In the genomic region with DNA sequence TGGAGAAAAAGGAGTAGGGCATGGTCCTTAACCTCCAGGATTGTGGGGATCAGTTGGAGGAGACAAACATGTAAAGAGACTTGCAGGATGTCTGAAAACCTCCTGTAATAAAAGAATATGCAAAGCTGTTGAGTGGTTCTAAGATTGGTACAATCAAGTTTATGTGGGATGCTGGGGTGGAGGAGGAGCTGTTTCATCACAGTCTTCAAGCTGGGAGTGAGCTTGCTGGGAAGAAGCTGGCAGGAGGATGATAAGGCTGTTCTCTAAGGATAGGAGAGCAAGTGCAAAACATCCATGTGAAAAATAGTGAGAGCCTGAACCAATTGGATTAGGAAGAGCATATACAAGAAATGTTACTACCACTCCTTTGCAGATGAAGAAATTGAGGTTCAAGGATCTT, we compare ENCODE assay signal across 18 cellular contexts.
DNase-seq lines count a peak whose midpoint lies in the region; ATAC-seq and TF ChIP-seq lines count a peak whose summit lies in the region.
"Had no signal": no experiment of that assay in that cellular context is flagged by ENCODE, and none has a peak within 500 bp of the region (broad histone marks: within the 10 kb centered on the region; RNA-seq: fewer than 3 reads in every experiment).

No MANE protein-coding gene starts in this region.

- peaks cover 1% of the 10 kb centered on the region for H3K27me3 Mint-ChIP-seq in GM23338 (ENCODE audit: insufficient read depth, low read depth, poor library complexity)
- H3K27me3 Mint-ChIP-seq: B cell; CD4-positive, alpha-beta T cell had no signal

- H3K4me1 Mint-ChIP-seq in GM23338 = no peaks in the 10 kb centered on the region
- H3K4me1 Mint-ChIP-seq: B cell had no signal

- no peaks in the 10 kb centered on the region for H3F3A ChIP-seq in GM23338 (replicated peaks; ENCODE audit: low read depth)

- no peak overlapping the region for H2AK5ac ChIP-seq in mesendoderm (ENCODE audit: low read length)

- H4K20me1 ChIP-seq in GM23338 (replicated peaks; ENCODE audit: insufficient read depth) (no peaks in the 10 kb centered on the region), osteoblast (ENCODE audit: insufficient read depth, low read length) (no peaks in the 10 kb centered on the region)
- H4K20me1 ChIP-seq: BLaER1 had no signal

- no peak overlapping the region for H4K5ac ChIP-seq in mesendoderm (ENCODE audit: low read length)

- no peaks in the 10 kb centered on the region for H3K9me3 ChIP-seq in osteoblast (ENCODE audit: low read depth, low read length)
- H3K9me3 ChIP-seq: BLaER1 had no signal

- ATAC-seq in GM23338 = no peak
- ATAC-seq: GM12878 had no signal

- TF ChIP-seq CTCF in GM23338 (conservative IDR thresholded peaks at IDR 0.05; ENCODE audit: low read depth in 2 of 2) = no peak
- no peak for TF ChIP-seq CTCF in osteoblast (IDR thresholded peaks at IDR 0.05; ENCODE audit: extremely low read depth, low read depth, low read length)

- no peak overlapping the region for H3K56ac ChIP-seq in mesendoderm (ENCODE audit: low read length)

- H4K8ac ChIP-seq in mesendoderm (ENCODE audit: low read depth, low read length) = no peak overlapping the region

- no peak overlapping the region for H2BK15ac ChIP-seq in mesendoderm (replicated peaks; ENCODE audit: low read depth)

- DNase-seq in GM23338 (ENCODE audit: low spot score) = no peak
- peak; percentile 25 for DNase-seq in amniotic epithelial cell (ENCODE audit: low read depth)
- DNase-seq in mesendoderm = peak; percentile 30
- DNase-seq in osteoblast (ENCODE audit: insufficient read length, low spot score, missing footprints) = no peak
- no peak for DNase-seq in RKO (ENCODE audit: low spot score)
- DNase-seq in LoVo (ENCODE audit: low spot score) = no peak
- DNase-seq: CD4-positive, alpha-beta T cell; CD8-positive, alpha-beta memory T cell; DMS 273 treated with DMSO at 0.1 percent for 48 hours; DMS79; EL; GDM1; H7; HCEC 1CT had no signal

- H3K4ac ChIP-seq in mesendoderm (ENCODE audit: low read depth, low read length) = no peak overlapping the region

- H3K27me3 ChIP-seq in GM23338 (ENCODE audit: insufficient read depth) = no peaks in the 10 kb centered on the region
- no peaks in the 10 kb centered on the region for H3K27me3 ChIP-seq in mesendoderm (ENCODE audit: insufficient read depth, low read length, poor library complexity)
- H3K27me3 ChIP-seq in osteoblast (ENCODE audit: insufficient read depth, low read length) = no peaks in the 10 kb centered on the region
- H3K27me3 ChIP-seq: BLaER1 had no signal

- H3K9ac ChIP-seq in mesendoderm (ENCODE audit: low read length) = no peak overlapping the region
- H3K9ac ChIP-seq: BLaER1 had no signal

- no peak overlapping the region for H3K4me3 Mint-ChIP-seq in GM23338
- H3K4me3 Mint-ChIP-seq: B cell; CD4-positive, alpha-beta T cell; CD8-positive, alpha-beta memory T cell had no signal

- H3K27ac ChIP-seq in GM23338 (ENCODE audit: low read depth) (no peak overlapping the region), mesendoderm (ENCODE audit: low read depth, low read length) (no peak overlapping the region), osteoblast (ENCODE audit: low read depth, low read length) (no peak overlapping the region)
- H3K27ac ChIP-seq: BLaER1, C4-2B had no signal

- H3K79me1 ChIP-seq in mesendoderm (ENCODE audit: low read length) = no peaks in the 10 kb centered on the region

- H3K36me3 ChIP-seq in GM23338 (ENCODE audit: insufficient read depth) = no peaks in the 10 kb centered on the region
- H3K36me3 ChIP-seq in mesendoderm (ENCODE audit: control insufficient read depth, insufficient read depth, low read length) = no peaks in the 10 kb centered on the region
- no peaks in the 10 kb centered on the region for H3K36me3 ChIP-seq in osteoblast (ENCODE audit: insufficient read depth, low read length)
- H3K36me3 ChIP-seq: BLaER1 had no signal

- no peak overlapping the region for H3K23ac ChIP-seq in mesendoderm (ENCODE audit: low read length)

- H2AFZ ChIP-seq in GM23338 = peak overlapping the region; percentile 34; the same call in 1 of the 2 replicates
- H2AFZ ChIP-seq in osteoblast (ENCODE audit: low read length) = no peak overlapping the region

- H2BK5ac ChIP-seq in mesendoderm (ENCODE audit: low read length) = no peak overlapping the region

- no peak overlapping the region for H2BK120ac ChIP-seq in mesendoderm (ENCODE audit: low read depth, low read length)

- H3K4me1 ChIP-seq in GM23338 (ENCODE audit: insufficient read depth) (no peaks in the 10 kb centered on the region), mesendoderm (ENCODE audit: control insufficient read depth, low read depth, low read length) (no peaks in the 10 kb centered on the region), osteoblast (ENCODE audit: insufficient read depth, low read length) (no peaks in the 10 kb centered on the region)
- H3K4me1 ChIP-seq: BLaER1 had no signal

- H3K27ac Mint-ChIP-seq in GM23338 = no peak overlapping the region
- H3K27ac Mint-ChIP-seq: B cell; CD4-positive, alpha-beta T cell; CD8-positive, alpha-beta memory T cell had no signal

- no peaks in the 10 kb centered on the region for H3K79me2 ChIP-seq in GM23338 (replicated peaks; ENCODE audit: insufficient read depth)
- no peaks in the 10 kb centered on the region for H3K79me2 ChIP-seq in mesendoderm (ENCODE audit: control insufficient read depth, insufficient read depth, low read length)
- no peaks in the 10 kb centered on the region for H3K79me2 ChIP-seq in osteoblast (ENCODE audit: insufficient read depth, low read length)

- H3K4me3 ChIP-seq in GM23338 (no peak overlapping the region), mesendoderm (ENCODE audit: low read length) (no peak overlapping the region), osteoblast (ENCODE audit: insufficient read depth, low read length) (no peak overlapping the region)
- H3K4me3 ChIP-seq: BLaER1, GM12878 had no signal

- no peak overlapping the region for H3K18ac ChIP-seq in mesendoderm (ENCODE audit: low read length)

- H3K4me2 ChIP-seq in GM23338 = no peak overlapping the region
- no peak overlapping the region for H3K4me2 ChIP-seq in mesendoderm (ENCODE audit: low read length)
- H3K4me2 ChIP-seq in osteoblast (ENCODE audit: insufficient read depth, low read length) = no peak overlapping the region
- H3K4me2 ChIP-seq: BLaER1 had no signal

- H3K9me3 Mint-ChIP-seq in GM23338 = no peaks in the 10 kb centered on the region
- H3K9me3 Mint-ChIP-seq: CD8-positive, alpha-beta memory T cell had no signal

- H3K9me2 ChIP-seq in GM23338 (ENCODE audit: insufficient read depth) = no peaks in the 10 kb centered on the region

- no peaks in the 10 kb centered on the region for H3K36me3 Mint-ChIP-seq in GM23338 (ENCODE audit: low read depth)

TF ChIP-seq in GM23338, 12 proteins besides CTCF, POLR2A, EP300 and RAD21 (continues in another document):
- TF ChIP-seq, protein P1, sequence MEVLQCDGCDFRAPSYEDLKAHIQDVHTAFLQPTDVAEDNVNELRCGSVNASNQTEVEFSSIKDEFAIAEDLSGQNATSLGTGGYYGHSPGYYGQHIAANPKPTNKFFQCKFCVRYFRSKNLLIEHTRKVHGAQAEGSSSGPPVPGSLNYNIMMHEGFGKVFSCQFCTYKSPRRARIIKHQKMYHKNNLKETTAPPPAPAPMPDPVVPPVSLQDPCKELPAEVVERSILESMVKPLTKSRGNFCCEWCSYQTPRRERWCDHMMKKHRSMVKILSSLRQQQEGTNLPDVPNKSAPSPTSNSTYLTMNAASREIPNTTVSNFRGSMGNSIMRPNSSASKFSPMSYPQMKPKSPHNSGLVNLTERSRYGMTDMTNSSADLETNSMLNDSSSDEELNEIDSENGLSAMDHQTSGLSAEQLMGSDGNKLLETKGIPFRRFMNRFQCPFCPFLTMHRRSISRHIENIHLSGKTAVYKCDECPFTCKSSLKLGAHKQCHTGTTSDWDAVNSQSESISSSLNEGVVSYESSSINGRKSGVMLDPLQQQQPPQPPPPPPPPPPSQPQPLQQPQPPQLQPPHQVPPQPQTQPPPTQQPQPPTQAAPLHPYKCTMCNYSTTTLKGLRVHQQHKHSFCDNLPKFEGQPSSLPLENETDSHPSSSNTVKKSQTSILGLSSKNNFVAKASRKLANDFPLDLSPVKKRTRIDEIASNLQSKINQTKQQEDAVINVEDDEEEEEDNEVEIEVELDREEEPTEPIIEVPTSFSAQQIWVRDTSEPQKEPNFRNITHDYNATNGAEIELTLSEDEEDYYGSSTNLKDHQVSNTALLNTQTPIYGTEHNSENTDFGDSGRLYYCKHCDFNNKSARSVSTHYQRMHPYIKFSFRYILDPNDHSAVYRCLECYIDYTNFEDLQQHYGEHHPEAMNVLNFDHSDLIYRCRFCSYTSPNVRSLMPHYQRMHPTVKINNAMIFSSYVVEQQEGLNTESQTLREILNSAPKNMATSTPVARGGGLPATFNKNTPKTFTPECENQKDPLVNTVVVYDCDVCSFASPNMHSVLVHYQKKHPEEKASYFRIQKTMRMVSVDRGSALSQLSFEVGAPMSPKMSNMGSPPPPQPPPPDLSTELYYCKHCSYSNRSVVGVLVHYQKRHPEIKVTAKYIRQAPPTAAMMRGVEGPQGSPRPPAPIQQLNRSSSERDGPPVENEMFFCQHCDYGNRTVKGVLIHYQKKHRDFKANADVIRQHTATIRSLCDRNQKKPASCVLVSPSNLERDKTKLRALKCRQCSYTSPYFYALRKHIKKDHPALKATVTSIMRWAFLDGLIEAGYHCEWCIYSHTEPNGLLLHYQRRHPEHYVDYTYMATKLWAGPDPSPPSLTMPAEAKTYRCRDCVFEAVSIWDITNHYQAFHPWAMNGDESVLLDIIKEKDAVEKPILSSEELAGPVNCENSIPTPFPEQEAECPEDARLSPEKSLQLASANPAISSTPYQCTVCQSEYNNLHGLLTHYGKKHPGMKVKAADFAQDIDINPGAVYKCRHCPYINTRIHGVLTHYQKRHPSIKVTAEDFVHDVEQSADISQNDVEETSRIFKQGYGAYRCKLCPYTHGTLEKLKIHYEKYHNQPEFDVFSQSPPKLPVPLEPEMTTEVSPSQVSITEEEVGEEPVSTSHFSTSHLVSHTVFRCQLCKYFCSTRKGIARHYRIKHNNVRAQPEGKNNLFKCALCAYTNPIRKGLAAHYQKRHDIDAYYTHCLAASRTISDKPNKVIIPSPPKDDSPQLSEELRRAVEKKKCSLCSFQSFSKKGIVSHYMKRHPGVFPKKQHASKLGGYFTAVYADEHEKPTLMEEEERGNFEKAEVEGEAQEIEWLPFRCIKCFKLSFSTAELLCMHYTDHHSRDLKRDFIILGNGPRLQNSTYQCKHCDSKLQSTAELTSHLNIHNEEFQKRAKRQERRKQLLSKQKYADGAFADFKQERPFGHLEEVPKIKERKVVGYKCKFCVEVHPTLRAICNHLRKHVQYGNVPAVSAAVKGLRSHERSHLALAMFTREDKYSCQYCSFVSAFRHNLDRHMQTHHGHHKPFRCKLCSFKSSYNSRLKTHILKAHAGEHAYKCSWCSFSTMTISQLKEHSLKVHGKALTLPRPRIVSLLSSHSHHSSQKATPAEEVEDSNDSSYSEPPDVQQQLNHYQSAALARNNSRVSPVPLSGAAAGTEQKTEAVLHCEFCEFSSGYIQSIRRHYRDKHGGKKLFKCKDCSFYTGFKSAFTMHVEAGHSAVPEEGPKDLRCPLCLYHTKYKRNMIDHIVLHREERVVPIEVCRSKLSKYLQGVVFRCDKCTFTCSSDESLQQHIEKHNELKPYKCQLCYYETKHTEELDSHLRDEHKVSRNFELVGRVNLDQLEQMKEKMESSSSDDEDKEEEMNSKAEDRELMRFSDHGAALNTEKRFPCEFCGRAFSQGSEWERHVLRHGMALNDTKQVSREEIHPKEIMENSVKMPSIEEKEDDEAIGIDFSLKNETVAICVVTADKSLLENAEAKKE (CRISPR knock-in tag; IDR thresholded peaks at IDR 0.05) = no peak

Comparison
In these comparisons a context has a peak if more than half of its experiments do, and no peak if none do; other contexts are left out.
1. DNase-seq: peak in amniotic epithelial cell (single experiment) and mesendoderm (single experiment); none in GM23338 (single experiment), osteoblast (single experiment), RKO (single experiment) and LoVo (single experiment).